22 cellular contexts compared by ENCODE assay signal in genomic region chr1:157132111-157132510, GRCh38. TPM values are rescaled to one million over a fixed set of nuclear protein-coding genes. Genes with fewer than 3 reads are reported as not detected.
DNase-seq lines count a peak whose midpoint lies in the region; ATAC-seq and TF ChIP-seq lines count a peak whose summit lies in the region.
"Had no signal": no experiment of that assay in that cellular context is flagged by ENCODE, and none has a peak within 500 bp of the region (broad histone marks: within the 10 kb centered on the region; RNA-seq: fewer than 3 reads in every experiment).

No MANE protein-coding gene starts in this region.

- H3K27me3 Mint-ChIP-seq in activated T-cell treated with anti-CD3 and anti-CD28 coated beads, Interleukin-2, amount 50 U/mL, for 24 hours: no peaks in the 10 kb centered on the region
- no peaks in the 10 kb centered on the region for H3K27me3 Mint-ChIP-seq in effector memory CD8-positive, alpha-beta T cell
- H3K27me3 Mint-ChIP-seq in osteocyte (ENCODE audit: unreplicated experiment): no peaks in the 10 kb centered on the region

- peaks cover 92% of the 10 kb centered on the region for H3K36me3 Mint-ChIP-seq in activated T-cell treated with anti-CD3 and anti-CD28 coated beads, Interleukin-2, amount 50 U/mL, for 24 hours (ENCODE audit: low read depth)
- peaks cover 85% of the 10 kb centered on the region for H3K36me3 Mint-ChIP-seq in effector memory CD8-positive, alpha-beta T cell (ENCODE audit: insufficient read depth)
- peaks cover 57% of the 10 kb centered on the region for H3K36me3 Mint-ChIP-seq in osteocyte (ENCODE audit: unreplicated experiment)

- DNase-seq in activated T-cell treated with anti-CD3 and anti-CD28 coated beads, Interleukin-2, amount 50 U/mL, for 24 hours: no peak
- no peak for DNase-seq in activated T-cell treated with anti-CD3 and anti-CD28 coated beads, Interleukin-2, amount 50 U/mL, for 1 hour
- DNase-seq in ELF-1 (ENCODE audit: low read depth, low spot score) (peak; percentile 40), osteocyte (ENCODE audit: extremely low spot score, unreplicated experiment) (no peak), OCI-M1 (lab: John Stamatoyannopoulos, UW) (no peak)
- no peak for DNase-seq in effector memory CD8-positive, alpha-beta T cell
- DNase-seq: activated CD4-positive, CD25-positive, alpha-beta regulatory T cell; CD8-positive, alpha-beta T cell; DMS79; H9; left lung; NCI-H1417; NCI-H69; occipital lobe; SHP77; testis had no signal

- H3K9me3 Mint-ChIP-seq in activated T-cell treated with anti-CD3 and anti-CD28 coated beads, Interleukin-2, amount 50 U/mL, for 24 hours: no peaks in the 10 kb centered on the region
- no peaks in the 10 kb centered on the region for H3K9me3 Mint-ChIP-seq in effector memory CD8-positive, alpha-beta T cell
- H3K9me3 Mint-ChIP-seq in osteocyte (ENCODE audit: unreplicated experiment): no peaks in the 10 kb centered on the region
- H3K9me3 Mint-ChIP-seq: CD8-positive, alpha-beta T cell; H9 had no signal

- peak overlapping the region; percentile 44 for H3K27ac Mint-ChIP-seq in activated T-cell treated with anti-CD3 and anti-CD28 coated beads, Interleukin-2, amount 50 U/mL, for 24 hours
- H3K27ac Mint-ChIP-seq in effector memory CD8-positive, alpha-beta T cell: peak overlapping the region; percentile 49 to 83
- peak overlapping the region; percentile 27 for H3K27ac Mint-ChIP-seq in osteocyte (ENCODE audit: unreplicated experiment)
- H3K27ac Mint-ChIP-seq: H9 had no signal

- H3K4me1 Mint-ChIP-seq in activated T-cell treated with anti-CD3 and anti-CD28 coated beads, Interleukin-2, amount 50 U/mL, for 24 hours (ENCODE audit: low read depth): peaks cover 65% of the 10 kb centered on the region
- peaks cover 49 to 59% of the 10 kb centered on the region in 2 donors for H3K4me1 Mint-ChIP-seq in effector memory CD8-positive, alpha-beta T cell (ENCODE audit: low read depth in 2 of 2)
- H3K4me1 Mint-ChIP-seq in osteocyte (ENCODE audit: unreplicated experiment): peaks cover 18% of the 10 kb centered on the region

- no peak for ATAC-seq in effector memory CD8-positive, alpha-beta T cell (replicated peaks)
- no peak for ATAC-seq in GM19351 (IDR thresholded peaks at IDR 0.05; ENCODE audit: unreplicated experiment)
- ATAC-seq in activated CD4-positive, CD25-positive, alpha-beta regulatory T cell treated with anti-CD3 and anti-CD28 coated beads, Interleukin-2, amount 50 U/mL, for 24 hours: no peak
- ATAC-seq: CD8-positive, alpha-beta T cell; left lung had no signal

- H3K4me3 Mint-ChIP-seq in activated T-cell treated with anti-CD3 and anti-CD28 coated beads, Interleukin-2, amount 50 U/mL, for 24 hours: no peak overlapping the region
- peak overlapping the region; percentile 34 to 64 for H3K4me3 Mint-ChIP-seq in effector memory CD8-positive, alpha-beta T cell
- H3K4me3 Mint-ChIP-seq in osteocyte (ENCODE audit: unreplicated experiment): no peak overlapping the region
- H3K4me3 Mint-ChIP-seq: CD8-positive, alpha-beta T cell; H9 had no signal

- TF ChIP-seq CTCF in osteocyte (IDR thresholded peaks at IDR 0.05): no peak

RNA-seq across cellular contexts. Expression of gene ETV3, which starts 6.1 kb away (rescaled TPM):
- 27.7 and 28.5 TPM in 2 replicates for total RNA-seq in osteocyte

RNA-seq across cellular contexts. Expression of gene ETV3L, which starts 32.5 kb away (rescaled TPM):
- not detected in 2 replicates for total RNA-seq in osteocyte
- total RNA-seq: CD8-positive, alpha-beta T cell; dermis microvascular lymphatic vessel endothelial cell; esophagus mucosa; left lung; occipital lobe; right atrium auricular region; T-helper 1 cell treated with Interleukin-12 subunit alpha and Interleukin-12 subunit beta and Interleukin-4 antibody, amounts not matched to agents 30 ng/mL and 1 ng/mL, for 36 hours had no signal

Comparison
In these comparisons a context has a peak if more than half of its experiments do, and no peak if none do; other contexts are left out.
1. H3K4me3 Mint-ChIP-seq: peak in effector memory CD8-positive, alpha-beta T cell (2 of 2); none in activated T-cell treated with anti-CD3 and anti-CD28 coated beads, Interleukin-2, amount 50 U/mL, for 24 hours (single experiment) and osteocyte (single experiment).
2. Peak in every context shown above with its lines, with median percentiles within 50 percentile points of each other: H3K27ac Mint-ChIP-seq.